19 cellular contexts compared by ENCODE assay signal in the genomic region with DNA sequence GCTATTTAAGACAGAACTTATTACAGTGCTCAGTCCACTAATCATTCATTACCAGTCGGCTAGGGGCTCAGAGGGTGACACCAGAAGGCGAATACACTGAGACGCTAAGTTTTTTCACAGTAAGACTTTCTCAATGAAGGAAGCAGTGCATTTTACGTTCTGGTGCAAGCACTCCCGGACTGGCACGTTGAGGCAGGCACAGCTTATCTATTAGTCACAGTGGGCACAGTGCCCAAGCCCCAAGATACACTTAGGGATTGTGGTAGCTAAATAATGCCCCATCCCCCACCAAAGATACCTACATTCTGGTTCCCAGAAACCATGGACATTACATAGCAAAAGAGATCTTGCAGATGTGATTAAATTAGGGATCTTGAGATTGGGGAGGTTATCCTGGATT. TPM values are rescaled to one million over a fixed set of nuclear protein-coding genes. Genes with fewer than 3 reads are reported as not detected.
"Had no signal": no experiment of that assay in that cellular context is flagged by ENCODE, and none has a peak within 500 bp of the region (broad histone marks: within the 10 kb centered on the region; RNA-seq: fewer than 3 reads in every experiment).

No MANE protein-coding gene starts in this region.

- ATAC-seq: activated naive CD4-positive, alpha-beta T cell treated with anti-CD3 and anti-CD28 coated beads, Interleukin-2, amount 50 U/mL, for 72 hours; left ventricle myocardium superior; natural killer cell treated with Interleukin-12 subunit alpha and Interleukin-12 subunit beta and Interleukin-15 and Interleukin-18, amount 100 ng/mL, for 72 hours; WTC11 had no signal

- H3K9me3 ChIP-seq: ascending aorta, ovary, prostate gland, right atrium auricular region, upper lobe of left lung had no signal

- DNase-seq: activated gamma-delta T cell treated with Interleukin-2 at 50 U/mL for 16 hours; activated T-cell treated with anti-CD3 and anti-CD28 coated beads, Interleukin-2, amount 50 U/mL, for 1 hour; cerebellar nuclear complex; hippocampal formation; left ventricle myocardium superior; ovary; stimulated activated CD4-positive, alpha-beta T cell treated with anti-CD3 and anti-CD28 coated beads, Interleukin-4, amount 100 ng/mL, for 24 hours; stimulated activated naive CD4-positive, alpha-beta T cell treated with Interleukin-2 at 50 U/mL for 16 hours; T-helper 9 cell; upper lobe of left lung had no signal

- H3K4me3 ChIP-seq: ascending aorta, coronary artery, ovary, prostate gland, right atrium auricular region, upper lobe of left lung had no signal

- H3K27ac ChIP-seq: ascending aorta, coronary artery, ovary, prostate gland, right atrium auricular region, upper lobe of left lung had no signal

- FAIRE-seq: frontal cortex had no signal

- H3K4me1 ChIP-seq: prostate gland had no signal

- H3K27me3 ChIP-seq: ascending aorta, ovary, right atrium auricular region had no signal

- H3K36me3 ChIP-seq: ascending aorta, ovary, prostate gland, right atrium auricular region, upper lobe of left lung had no signal

RNA-seq across cellular contexts. Expression of a gene that starts 32.6 kb away (rescaled TPM):
- total RNA-seq: T-helper 1 cell treated with Interleukin-12 subunit alpha and Interleukin-12 subunit beta and Interleukin-4 antibody, amounts not matched to agents 30 ng/mL and 1 ng/mL, for 36 hours had no signal
